9 cellular contexts compared by ENCODE assay signal in the genomic region with DNA sequence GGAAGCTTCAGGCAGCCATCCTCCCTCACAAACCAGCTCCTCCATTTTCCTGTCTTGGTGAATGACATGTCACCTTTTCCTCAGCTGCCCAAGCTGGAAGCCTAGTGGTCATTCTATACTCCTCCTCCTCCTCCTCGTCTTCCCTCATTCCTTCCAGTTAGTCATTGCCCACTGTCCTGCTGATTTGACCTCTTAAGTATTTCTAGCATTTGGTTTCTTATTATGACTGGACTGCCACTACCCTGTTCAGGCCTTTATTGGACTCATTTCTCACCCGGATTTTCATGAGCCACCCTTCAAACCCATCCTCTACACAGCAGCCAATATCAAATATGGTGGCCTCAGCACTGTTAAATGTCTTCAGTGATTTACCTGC. TPM values are rescaled to one million over a fixed set of nuclear protein-coding genes. Genes with fewer than 3 reads are reported as not detected.
DNase-seq lines count a peak whose midpoint lies in the region; ATAC-seq and TF ChIP-seq lines count a peak whose summit lies in the region.
"Had no signal": no experiment of that assay in that cellular context is flagged by ENCODE, and none has a peak within 500 bp of the region (broad histone marks: within the 10 kb centered on the region; RNA-seq: fewer than 3 reads in every experiment).

No MANE protein-coding gene starts in this region.

- H3K9me3 ChIP-seq in SJSA1 (replicated peaks): no peaks in the 10 kb centered on the region; the same call in 1 of the 2 replicates

- no peak overlapping the region for H3K4me3 Mint-ChIP-seq in CD14-positive monocyte

- peaks cover 5 to 10% (median 8%) of the 10 kb centered on the region in 7 donors for H3K9me3 Mint-ChIP-seq in CD14-positive monocyte

- DNase-seq in CD14-positive monocyte (ENCODE audit: low spot score) (no peak), SJSA1 (ENCODE audit: low read depth in 1 of 2, low spot score in 2 of 2) (peak in 1 of 2 experiments; percentile 14), kidney glomerular epithelial cell (lab: John Stamatoyannopoulos, UW) (peak; percentile 68), NCI-H1417 treated with DMSO at 0.1 percent for 48 hours (lab: John Stamatoyannopoulos, UW) (no peak), HuH-7 (ENCODE audit: low spot score) (no peak)
- no peak for DNase-seq in stimulated activated CD8-positive, alpha-beta memory T cell treated with anti-CD3 and anti-CD28 coated beads, Interleukin-4, amount 100 ng/mL, for 48 hours
- DNase-seq: stimulated activated CD4-positive, alpha-beta T cell treated with anti-CD3 and anti-CD28 coated beads, Interleukin-1b, Interleukin-23, amount 100 ng/mL, for 48 hours had no signal

- H3K4me3 ChIP-seq in SJSA1: no peak overlapping the region

- H3K4me1 ChIP-seq in SJSA1 (replicated peaks): peaks cover 32% of the 10 kb centered on the region

- H3K36me3 Mint-ChIP-seq in CD14-positive monocyte: peaks cover 0 to 5% of the 10 kb centered on the region in 2 donors

- intact Hi-C loops in CD14-positive monocyte (cut with micrococcal nuclease): no loop called here

- TF ChIP-seq CTCF in CD14-positive monocyte (IDR thresholded peaks at IDR 0.05): no peak

- H3K27me3 ChIP-seq in SJSA1 (replicated peaks): no peaks in the 10 kb centered on the region

- 0 out of 2 replicates have a peak overlapping the region, but pooled peaks have one; percentile 0 for H3K27ac ChIP-seq in SJSA1

- H3K36me3 ChIP-seq in SJSA1: no peaks in the 10 kb centered on the region

- peaks cover 40% of the 10 kb centered on the region for H3K4me1 Mint-ChIP-seq in CD14-positive monocyte

- H3K27ac Mint-ChIP-seq in CD14-positive monocyte: peak overlapping the region in 5 of 7 donors; percentile 1 to 76 (median 68)

- no peaks in the 10 kb centered on the region for H3K27me3 Mint-ChIP-seq in CD14-positive monocyte (ENCODE audit: low read depth in 3 of 3)

- ATAC-seq in GM21529 (IDR thresholded peaks at IDR 0.05; ENCODE audit: unreplicated experiment): peak; percentile 23
- ATAC-seq in GM18498 (IDR thresholded peaks at IDR 0.05; ENCODE audit: unreplicated experiment): no peak

RNA-seq across cellular contexts. Expression of a gene that starts 21.9 kb away (rescaled TPM):
- polyA plus RNA-seq in CD14-positive monocyte: 1 to 10 TPM; 1.9 to 2.4 TPM
- total RNA-seq in SJSA1 (2014; rRNA removed; shearing (Covaris generic)): 17.1 and 30.4 TPM in 2 replicates
